13 cellular contexts compared by ENCODE assay signal in genomic region chr1:167430134-167430848, GRCh38.
A peak's percentile ranks its signal among the peaks of the same experiment; 100 is the strongest.
DNase-seq lines count a peak whose midpoint lies in the region; ATAC-seq and TF ChIP-seq lines count a peak whose summit lies in the region.
"Had no signal": no experiment of that assay in that cellular context is flagged by ENCODE, and none has a peak within 500 bp of the region (broad histone marks: within the 10 kb centered on the region; RNA-seq: fewer than 3 reads in every experiment).

No MANE protein-coding gene starts in this region.

- no peak for TF ChIP-seq CTCF in cardiac muscle cell (IDR thresholded peaks at IDR 0.05; ENCODE audit: low read depth, low read length)
- TF ChIP-seq CTCF in prostate gland (IDR thresholded peaks at IDR 0.05) = no peak

- H3K9me3 Mint-ChIP-seq in activated naive CD8-positive, alpha-beta T cell treated with anti-CD3 and anti-CD28 coated beads, Interleukin-2, amount 50 U/mL, for 24 hours = no peaks in the 10 kb centered on the region
- no peaks in the 10 kb centered on the region for H3K9me3 Mint-ChIP-seq in stimulated activated memory B cell treated with anti-CD40 and anti-IgM and Interleukin-4, amounts not matched to agents 10 μg/mL and 1 μg/mL and 100 μg/mL, for 72 hours

- H3K9me3 ChIP-seq in cardiac muscle cell (ENCODE audit: low read depth) (no peaks in the 10 kb centered on the region), prostate gland (no peaks in the 10 kb centered on the region)

- intact Hi-C loops in left cardiac atrium (cut with DNase I) (no loop called here), prostate gland (cut with DNase I) (no loop called here)

- H3K27me3 Mint-ChIP-seq in activated naive CD8-positive, alpha-beta T cell treated with anti-CD3 and anti-CD28 coated beads, Interleukin-2, amount 50 U/mL, for 24 hours = no peaks in the 10 kb centered on the region
- H3K27me3 Mint-ChIP-seq in stimulated activated memory B cell treated with anti-CD40 and anti-IgM and Interleukin-4, amounts not matched to agents 10 μg/mL and 1 μg/mL and 100 μg/mL, for 72 hours = no peaks in the 10 kb centered on the region

- peak overlapping the region; percentile 52 for H3K27ac Mint-ChIP-seq in activated naive CD8-positive, alpha-beta T cell treated with anti-CD3 and anti-CD28 coated beads, Interleukin-2, amount 50 U/mL, for 24 hours
- H3K27ac Mint-ChIP-seq in stimulated activated memory B cell treated with anti-CD40 and anti-IgM and Interleukin-4, amounts not matched to agents 10 μg/mL and 1 μg/mL and 100 μg/mL, for 72 hours = peak overlapping the region; percentile 87

- no peak overlapping the region for H3K4me3 ChIP-seq in cardiac muscle cell
- H3K4me3 ChIP-seq in prostate gland = no peak overlapping the region
- H3K4me3 ChIP-seq: GM23248, skin epidermis had no signal

- 88% methylated on average over 17 of the region's 17 CpGs for WGBS in prostate gland

- peaks cover 19% of the 10 kb centered on the region for H3K36me3 Mint-ChIP-seq in activated naive CD8-positive, alpha-beta T cell treated with anti-CD3 and anti-CD28 coated beads, Interleukin-2, amount 50 U/mL, for 24 hours (ENCODE audit: low read depth)
- peaks cover 2% of the 10 kb centered on the region for H3K36me3 Mint-ChIP-seq in stimulated activated memory B cell treated with anti-CD40 and anti-IgM and Interleukin-4, amounts not matched to agents 10 μg/mL and 1 μg/mL and 100 μg/mL, for 72 hours

- TF ChIP-seq POLR2A in prostate gland (IDR thresholded peaks at IDR 0.05) = no peak

- peaks cover 12% of the 10 kb centered on the region for H3K4me1 ChIP-seq in cardiac muscle cell (ENCODE audit: low read depth)
- no peaks in the 10 kb centered on the region for H3K4me1 ChIP-seq in prostate gland (replicated peaks)

- H3K36me3 ChIP-seq in cardiac muscle cell = no peaks in the 10 kb centered on the region
- H3K36me3 ChIP-seq in prostate gland = no peaks in the 10 kb centered on the region
- H3K36me3 ChIP-seq: brain microvascular endothelial cell had no signal

- no peak overlapping the region for H3K4me3 Mint-ChIP-seq in activated naive CD8-positive, alpha-beta T cell treated with anti-CD3 and anti-CD28 coated beads, Interleukin-2, amount 50 U/mL, for 24 hours
- peak overlapping the region; percentile 52 for H3K4me3 Mint-ChIP-seq in stimulated activated memory B cell treated with anti-CD40 and anti-IgM and Interleukin-4, amounts not matched to agents 10 μg/mL and 1 μg/mL and 100 μg/mL, for 72 hours

- ATAC-seq in left cardiac atrium = no peak
- ATAC-seq in HG03095 (IDR thresholded peaks at IDR 0.05; ENCODE audit: unreplicated experiment) = peak; percentile 42
- ATAC-seq in activated naive CD8-positive, alpha-beta T cell treated with anti-CD3 and anti-CD28 coated beads, Interleukin-2, amount 50 U/mL, for 24 hours = peak; percentile 2
- ATAC-seq in stimulated activated memory B cell treated with anti-CD40 and anti-IgM and Interleukin-4, amounts not matched to agents 10 μg/mL and 1 μg/mL and 100 μg/mL, for 72 hours = peak; percentile 80
- no peak for ATAC-seq in left lobe of liver

- H3K4me1 Mint-ChIP-seq in activated naive CD8-positive, alpha-beta T cell treated with anti-CD3 and anti-CD28 coated beads, Interleukin-2, amount 50 U/mL, for 24 hours = peaks cover 35% of the 10 kb centered on the region
- H3K4me1 Mint-ChIP-seq in stimulated activated memory B cell treated with anti-CD40 and anti-IgM and Interleukin-4, amounts not matched to agents 10 μg/mL and 1 μg/mL and 100 μg/mL, for 72 hours = peaks cover 58% of the 10 kb centered on the region

- H3K27me3 ChIP-seq in cardiac muscle cell (no peaks in the 10 kb centered on the region), prostate gland (replicated peaks; ENCODE audit: insufficient read depth) (no peaks in the 10 kb centered on the region)
- H3K27me3 ChIP-seq: brain microvascular endothelial cell had no signal

- H3K27ac ChIP-seq in cardiac muscle cell = peak overlapping the region; percentile 85
- H3K27ac ChIP-seq in prostate gland = no peak overlapping the region
- H3K27ac ChIP-seq: brain microvascular endothelial cell, GM23248 had no signal

- DNase-seq in cardiac muscle cell (ENCODE audit: low read depth in 1 of 2, low spot score in 1 of 2) = no peak
- DNase-seq in left cardiac atrium = no peak
- DNase-seq in activated naive CD8-positive, alpha-beta T cell treated with anti-CD3 and anti-CD28 coated beads, Interleukin-2, amount 50 U/mL, for 24 hours = no peak
- no peak for DNase-seq in stimulated activated CD4-positive, alpha-beta T cell treated with anti-CD3 and anti-CD28 coated beads, Interleukin-2, amount 100 ng/mL, for 48 hours
- no peak for DNase-seq in left lobe of liver (ENCODE audit: low spot score)
- no peak for DNase-seq in prostate gland (ENCODE audit: low spot score)
- DNase-seq: brain microvascular endothelial cell, GM23248, NCI-H1436, T1000 had no signal

Comparison
In these comparisons a context has a peak if more than half of its experiments do, and no peak if none do; other contexts are left out.
1. ATAC-seq: peak in HG03095 (single experiment), activated naive CD8-positive, alpha-beta T cell treated with anti-CD3 and anti-CD28 coated beads, Interleukin-2, amount 50 U/mL, for 24 hours (single experiment) and stimulated activated memory B cell treated with anti-CD40 and anti-IgM and Interleukin-4, amounts not matched to agents 10 μg/mL and 1 μg/mL and 100 μg/mL, for 72 hours (single experiment); none in left cardiac atrium (0 of 2) and left lobe of liver (single experiment).